ENCODE assay signal across 1 cellular context in the genomic region with DNA sequence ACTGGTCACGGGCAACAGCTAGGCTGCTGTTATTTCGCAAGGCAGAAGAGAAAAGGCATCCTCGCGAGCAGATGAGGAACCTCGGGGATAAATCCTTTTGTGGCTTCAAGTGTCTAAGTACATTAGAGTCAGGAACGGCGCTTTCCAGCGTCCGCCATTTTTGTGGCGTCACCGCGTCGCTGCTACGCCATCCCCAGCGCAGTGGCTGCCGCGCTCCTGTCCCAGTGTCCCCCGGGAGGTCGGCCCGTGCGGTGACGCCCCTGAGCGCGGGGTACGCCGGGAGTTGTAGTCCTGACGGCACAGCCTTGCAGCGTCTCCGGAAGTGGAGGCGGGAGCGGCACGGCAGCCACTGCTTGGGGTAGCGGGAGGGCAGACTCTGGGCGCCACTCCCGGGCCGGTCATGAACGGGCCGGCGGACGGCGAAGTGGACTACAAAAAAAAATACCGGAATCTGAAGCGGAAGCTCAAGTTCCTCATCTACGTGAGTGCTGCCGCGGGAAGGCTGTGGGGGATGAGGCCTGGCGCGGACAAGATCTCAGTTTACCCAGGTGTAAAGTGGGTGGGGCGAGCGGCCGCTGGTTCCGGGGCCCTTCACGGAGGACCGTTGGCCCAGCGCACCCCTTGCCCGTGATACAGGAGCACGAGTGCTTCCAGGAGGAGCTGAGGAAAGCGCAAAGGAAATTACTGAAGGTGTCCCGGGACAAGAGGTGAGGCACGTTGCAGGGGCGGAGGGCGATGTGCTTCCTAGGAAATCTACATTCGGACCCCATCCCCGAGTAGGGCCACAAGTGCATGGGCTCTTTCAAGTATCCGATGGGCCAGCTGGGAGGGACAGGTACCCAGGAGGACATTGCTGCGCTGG.
A peak's percentile ranks its signal among the peaks of the same experiment; 100 is the strongest.
TF ChIP-seq lines count a peak whose summit lies in the region.

A gene with protein sequence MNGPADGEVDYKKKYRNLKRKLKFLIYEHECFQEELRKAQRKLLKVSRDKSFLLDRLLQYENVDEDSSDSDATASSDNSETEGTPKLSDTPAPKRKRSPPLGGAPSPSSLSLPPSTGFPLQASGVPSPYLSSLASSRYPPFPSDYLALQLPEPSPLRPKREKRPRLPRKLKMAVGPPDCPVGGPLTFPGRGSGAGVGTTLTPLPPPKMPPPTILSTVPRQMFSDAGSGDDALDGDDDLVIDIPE (plus strand): TSS at position 331 of the 862 bp plus-strand sequence. CDS start 70 bp downstream, at position 401.

TF ChIP-seq in HepG2, 621 proteins besides CTCF, POLR2A, EP300 and RAD21 (continued from another document and continues in another):
- TF ChIP-seq, protein P1, sequence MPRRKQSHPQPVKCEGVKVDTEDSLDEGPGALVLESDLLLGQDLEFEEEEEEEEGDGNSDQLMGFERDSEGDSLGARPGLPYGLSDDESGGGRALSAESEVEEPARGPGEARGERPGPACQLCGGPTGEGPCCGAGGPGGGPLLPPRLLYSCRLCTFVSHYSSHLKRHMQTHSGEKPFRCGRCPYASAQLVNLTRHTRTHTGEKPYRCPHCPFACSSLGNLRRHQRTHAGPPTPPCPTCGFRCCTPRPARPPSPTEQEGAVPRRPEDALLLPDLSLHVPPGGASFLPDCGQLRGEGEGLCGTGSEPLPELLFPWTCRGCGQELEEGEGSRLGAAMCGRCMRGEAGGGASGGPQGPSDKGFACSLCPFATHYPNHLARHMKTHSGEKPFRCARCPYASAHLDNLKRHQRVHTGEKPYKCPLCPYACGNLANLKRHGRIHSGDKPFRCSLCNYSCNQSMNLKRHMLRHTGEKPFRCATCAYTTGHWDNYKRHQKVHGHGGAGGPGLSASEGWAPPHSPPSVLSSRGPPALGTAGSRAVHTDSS (CRISPR knock-in tag; conservative IDR thresholded peaks at IDR 0.05): 0 out of 2 replicates have a peak, but pooled peaks have one; percentile 41
- TF ChIP-seq SATB2 (CRISPR knock-in tag; IDR thresholded peaks at IDR 0.05) (0 out of 2 replicates have a peak, but pooled peaks have one; percentile 7), ZNF530 (CRISPR knock-in tag; IDR thresholded peaks at IDR 0.05; ENCODE audit: low read depth) (no peak), POLR2AphosphoS5 (IDR thresholded peaks at IDR 0.05; ENCODE audit: low read depth, low read length) (peak; percentile 65), MEF2D (CRISPR knock-in tag; IDR thresholded peaks at IDR 0.05) (peak; percentile 73), HBP1 (CRISPR knock-in tag; IDR thresholded peaks at IDR 0.05; ENCODE audit: low read depth) (no peak), RBAK (CRISPR knock-in tag; IDR thresholded peaks at IDR 0.05) (no peak), ZNF567 (CRISPR knock-in tag; IDR thresholded peaks at IDR 0.05; ENCODE audit: borderline replicate concordance) (peak; percentile 26; the same call in 1 of the 2 replicates), TAF1 (CRISPR knock-in tag; IDR thresholded peaks at IDR 0.05) (peak; percentile 97), ZNF710 (CRISPR knock-in tag; IDR thresholded peaks at IDR 0.05; ENCODE audit: borderline replicate concordance) (peak; percentile 81; the same call in 1 of the 2 replicates), CHD4 (IDR thresholded peaks at IDR 0.05; ENCODE audit: borderline replicate concordance, low read length) (peak; percentile 52; the same call in 1 of the 2 replicates), DNMT3B (CRISPR knock-in tag; conservative IDR thresholded peaks at IDR 0.05) (peak; percentile 82), ZNF510 (CRISPR knock-in tag; IDR thresholded peaks at IDR 0.05; ENCODE audit: low read depth) (no peak), ZNF143 (CRISPR knock-in tag; IDR thresholded peaks at IDR 0.05) (peak; percentile 99), ZNF605 (CRISPR knock-in tag; IDR thresholded peaks at IDR 0.05) (peak; percentile 99), ATM (IDR thresholded peaks at IDR 0.05; ENCODE audit: borderline replicate concordance) (no peak), MEIS2 (CRISPR knock-in tag; IDR thresholded peaks at IDR 0.05) (peak; percentile 38; the same call in 1 of the 2 replicates), ZNF75D (CRISPR knock-in tag; IDR thresholded peaks at IDR 0.05; ENCODE audit: borderline replicate concordance) (peak; percentile 8; the same call in 1 of the 2 replicates), MIER3 (CRISPR knock-in tag; IDR thresholded peaks at IDR 0.05; ENCODE audit: borderline replicate concordance) (peak; percentile 94; the same call in 1 of the 2 replicates), ZNF335 (CRISPR knock-in tag; IDR thresholded peaks at IDR 0.05) (peak; percentile 95), ZNF577 (CRISPR knock-in tag; IDR thresholded peaks at IDR 0.05; ENCODE audit: borderline replicate concordance, low read depth) (no peak), ZMYM3 (CRISPR knock-in tag; IDR thresholded peaks at IDR 0.05) (peak; percentile 55), ZGPAT (CRISPR knock-in tag; IDR thresholded peaks at IDR 0.05) (peak; percentile 99), ZNF746 (CRISPR knock-in tag; IDR thresholded peaks at IDR 0.05) (peak; percentile 66; the same call in 1 of the 2 replicates), ZNF572 (CRISPR knock-in tag; IDR thresholded peaks at IDR 0.05) (peak; percentile 29; the same call in 1 of the 2 replicates), KLF11 (CRISPR knock-in tag; IDR thresholded peaks at IDR 0.05) (peak; percentile 79), ZNF704 (CRISPR knock-in tag; IDR thresholded peaks at IDR 0.05; ENCODE audit: borderline replicate concordance) (peak; percentile 32; the same call in 1 of the 2 replicates), NR1H2 (CRISPR knock-in tag; IDR thresholded peaks at IDR 0.05; ENCODE audit: borderline replicate concordance, low read depth) (no peak; the same call in 1 of the 2 replicates), ZNF276 (CRISPR knock-in tag; IDR thresholded peaks at IDR 0.05; ENCODE audit: low read depth) (no peak), ZNF430 (CRISPR knock-in tag; IDR thresholded peaks at IDR 0.05) (peak; percentile 94; the same call in 1 of the 2 replicates), FOXP1 (IDR thresholded peaks at IDR 0.05) (no peak), FOXP1 (CRISPR knock-in tag; IDR thresholded peaks at IDR 0.05) (no peak)
- TF ChIP-seq, protein P2, sequence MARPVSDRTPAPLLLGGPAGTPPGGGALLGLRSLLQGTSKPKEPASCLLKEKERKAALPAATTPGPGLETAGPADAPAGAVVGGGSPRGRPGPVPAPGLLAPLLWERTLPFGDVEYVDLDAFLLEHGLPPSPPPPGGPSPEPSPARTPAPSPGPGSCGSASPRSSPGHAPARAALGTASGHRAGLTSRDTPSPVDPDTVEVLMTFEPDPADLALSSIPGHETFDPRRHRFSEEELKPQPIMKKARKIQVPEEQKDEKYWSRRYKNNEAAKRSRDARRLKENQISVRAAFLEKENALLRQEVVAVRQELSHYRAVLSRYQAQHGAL (CRISPR knock-in tag; IDR thresholded peaks at IDR 0.05; ENCODE audit: not compliant biosample characterization): peak; percentile 26
- TF ChIP-seq, protein P3, sequence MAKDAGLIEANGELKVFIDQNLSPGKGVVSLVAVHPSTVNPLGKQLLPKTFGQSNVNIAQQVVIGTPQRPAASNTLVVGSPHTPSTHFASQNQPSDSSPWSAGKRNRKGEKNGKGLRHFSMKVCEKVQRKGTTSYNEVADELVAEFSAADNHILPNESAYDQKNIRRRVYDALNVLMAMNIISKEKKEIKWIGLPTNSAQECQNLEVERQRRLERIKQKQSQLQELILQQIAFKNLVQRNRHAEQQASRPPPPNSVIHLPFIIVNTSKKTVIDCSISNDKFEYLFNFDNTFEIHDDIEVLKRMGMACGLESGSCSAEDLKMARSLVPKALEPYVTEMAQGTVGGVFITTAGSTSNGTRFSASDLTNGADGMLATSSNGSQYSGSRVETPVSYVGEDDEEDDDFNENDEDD (CRISPR knock-in tag; IDR thresholded peaks at IDR 0.05; ENCODE audit: borderline replicate concordance): peak; percentile 59
- TF ChIP-seq, protein P4, sequence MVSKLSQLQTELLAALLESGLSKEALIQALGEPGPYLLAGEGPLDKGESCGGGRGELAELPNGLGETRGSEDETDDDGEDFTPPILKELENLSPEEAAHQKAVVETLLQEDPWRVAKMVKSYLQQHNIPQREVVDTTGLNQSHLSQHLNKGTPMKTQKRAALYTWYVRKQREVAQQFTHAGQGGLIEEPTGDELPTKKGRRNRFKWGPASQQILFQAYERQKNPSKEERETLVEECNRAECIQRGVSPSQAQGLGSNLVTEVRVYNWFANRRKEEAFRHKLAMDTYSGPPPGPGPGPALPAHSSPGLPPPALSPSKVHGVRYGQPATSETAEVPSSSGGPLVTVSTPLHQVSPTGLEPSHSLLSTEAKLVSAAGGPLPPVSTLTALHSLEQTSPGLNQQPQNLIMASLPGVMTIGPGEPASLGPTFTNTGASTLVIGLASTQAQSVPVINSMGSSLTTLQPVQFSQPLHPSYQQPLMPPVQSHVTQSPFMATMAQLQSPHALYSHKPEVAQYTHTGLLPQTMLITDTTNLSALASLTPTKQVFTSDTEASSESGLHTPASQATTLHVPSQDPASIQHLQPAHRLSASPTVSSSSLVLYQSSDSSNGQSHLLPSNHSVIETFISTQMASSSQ (IDR thresholded peaks at IDR 0.05; ENCODE audit: low read depth): no peak
- TF ChIP-seq, protein P4 (CRISPR knock-in tag; IDR thresholded peaks at IDR 0.05; ENCODE audit: borderline replicate concordance): peak; percentile 87; the same call in 1 of the 2 replicates
- TF ChIP-seq, protein P5, sequence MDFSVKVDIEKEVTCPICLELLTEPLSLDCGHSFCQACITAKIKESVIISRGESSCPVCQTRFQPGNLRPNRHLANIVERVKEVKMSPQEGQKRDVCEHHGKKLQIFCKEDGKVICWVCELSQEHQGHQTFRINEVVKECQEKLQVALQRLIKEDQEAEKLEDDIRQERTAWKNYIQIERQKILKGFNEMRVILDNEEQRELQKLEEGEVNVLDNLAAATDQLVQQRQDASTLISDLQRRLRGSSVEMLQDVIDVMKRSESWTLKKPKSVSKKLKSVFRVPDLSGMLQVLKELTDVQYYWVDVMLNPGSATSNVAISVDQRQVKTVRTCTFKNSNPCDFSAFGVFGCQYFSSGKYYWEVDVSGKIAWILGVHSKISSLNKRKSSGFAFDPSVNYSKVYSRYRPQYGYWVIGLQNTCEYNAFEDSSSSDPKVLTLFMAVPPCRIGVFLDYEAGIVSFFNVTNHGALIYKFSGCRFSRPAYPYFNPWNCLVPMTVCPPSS (IDR thresholded peaks at IDR 0.05): no peak
